22 cellular contexts compared by ENCODE assay signal in the genomic region with DNA sequence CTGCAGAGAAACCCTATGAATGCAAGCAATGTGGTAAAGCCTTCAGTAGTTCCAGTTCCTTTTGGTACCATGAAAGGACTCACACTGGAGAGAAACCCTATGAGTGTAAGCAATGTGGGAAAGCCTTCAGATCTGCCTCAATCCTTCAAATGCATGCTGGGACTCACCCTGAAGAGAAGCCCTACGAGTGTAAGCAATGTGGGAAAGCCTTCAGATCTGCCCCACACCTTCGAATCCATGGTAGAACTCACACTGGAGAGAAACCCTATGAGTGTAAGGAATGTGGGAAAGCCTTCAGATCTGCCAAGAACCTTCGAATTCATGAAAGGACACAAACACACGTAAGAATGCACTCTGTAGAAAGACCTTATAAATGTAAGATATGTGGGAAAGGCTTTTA.
"Had no signal": no experiment of that assay in that cellular context is flagged by ENCODE, and none has a peak within 500 bp of the region (broad histone marks: within the 10 kb centered on the region; RNA-seq: fewer than 3 reads in every experiment).

No MANE protein-coding gene starts in this region.

- ATAC-seq: activated naive CD4-positive, alpha-beta T cell treated with anti-CD3 and anti-CD28 coated beads, Interleukin-2, amount 50 U/mL, for 72 hours; activated T-cell treated with anti-CD3 and anti-CD28 coated beads, Interleukin-2, amount 50 U/mL, for 72 hours; body of pancreas; left cardiac atrium; left ventricle myocardium superior; sciatic nerve; stimulated activated naive CD8-positive, alpha-beta T cell treated with anti-CD3 and anti-CD28 coated beads, Interleukin-15, Interleukin-2, amounts not matched to agents 100 U/mL and 50 U/mL, for 24 hours had no signal

- H3K27ac Mint-ChIP-seq: activated naive CD4-positive, alpha-beta T cell treated with anti-CD3 and anti-CD28 coated beads, Interleukin-2, amount 50 U/mL, for 72 hours; activated T-cell treated with anti-CD3 and anti-CD28 coated beads, Interleukin-2, amount 50 U/mL, for 72 hours; nephron; type B pancreatic cell had no signal

- H3K27me3 ChIP-seq: body of pancreas, uterus had no signal

- H3K4me3 ChIP-seq: body of pancreas, skin epidermis, uterus had no signal

- H3K27me3 Mint-ChIP-seq: type B pancreatic cell had no signal

- H3K4me3 Mint-ChIP-seq: activated T-cell treated with anti-CD3 and anti-CD28 coated beads, Interleukin-2, amount 50 U/mL, for 72 hours; nephron; type B pancreatic cell had no signal

- H3K4me1 Mint-ChIP-seq: nephron had no signal

- H3K36me3 ChIP-seq: uterus had no signal

- H3K27ac ChIP-seq: body of pancreas, skin epidermis, uterus had no signal

- DNase-seq: activated CD4-positive, alpha-beta T cell treated with anti-CD3 and anti-CD28 coated beads for 4 hours; activated CD4-positive, alpha-beta T cell treated with anti-CD3 and anti-CD28 coated beads, Interleukin-2, amount 50 U/mL, for 4 hours; activated CD4-positive, CD25-positive, alpha-beta regulatory T cell; activated naive CD4-positive, alpha-beta T cell; activated T-cell treated with anti-CD3 and anti-CD28 coated beads for 4 hours; activated T-cell treated with anti-CD3 and anti-CD28 coated beads, Interleukin-2, amount 50 U/mL, for 72 hours; aorta; body of pancreas; effector CD8-positive, alpha-beta T cell; islet precursor cell; left cardiac atrium; left ventricle myocardium superior; mammary epithelial cell; stimulated activated CD4-positive, alpha-beta T cell treated with anti-CD3 and anti-CD28 coated beads, Interleukin-12 subunit alpha, Interleukin-12 subunit beta, amount 100 ng/mL, for 4 hours; stimulated activated CD4-positive, alpha-beta T cell treated with anti-CD3 and anti-CD28 coated beads, Interleukin-4, amount 100 ng/mL, for 1 hour; stimulated activated naive CD8-positive, alpha-beta T cell treated with anti-CD3 and anti-CD28 coated beads, Interleukin-15, Interleukin-2, amounts not matched to agents 100 U/mL and 50 U/mL, for 24 hours; uterus had no signal

- H3K4me1 ChIP-seq: body of pancreas, uterus had no signal
